In the genomic region with DNA sequence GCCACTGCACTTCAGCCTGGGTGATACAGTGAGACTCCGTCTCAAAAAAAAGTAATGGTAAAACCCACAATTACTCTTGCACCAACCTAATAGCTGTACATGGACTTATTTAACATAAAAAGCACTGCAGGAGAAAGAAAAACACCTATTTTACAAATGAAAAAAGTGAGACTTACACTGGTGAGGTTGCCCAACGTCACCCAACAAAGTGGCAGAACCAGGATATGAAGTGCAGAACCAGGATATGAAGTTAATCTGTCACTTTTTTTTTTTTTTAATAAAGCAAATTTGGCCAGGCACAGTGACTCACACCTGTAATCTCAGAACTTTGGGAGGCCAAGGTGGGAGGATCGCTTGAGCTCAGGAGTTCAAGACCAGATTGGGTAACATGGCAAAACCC, we compare ENCODE assay signal across 26 cellular contexts. TPM values are rescaled to one million over a fixed set of nuclear protein-coding genes. Genes with fewer than 3 reads are reported as not detected.
DNase-seq lines count a peak whose midpoint lies in the region; ATAC-seq and TF ChIP-seq lines count a peak whose summit lies in the region.
"Had no signal": no experiment of that assay in that cellular context is flagged by ENCODE, and none has a peak within 500 bp of the region (broad histone marks: within the 10 kb centered on the region; RNA-seq: fewer than 3 reads in every experiment).

No MANE protein-coding gene starts in this region.

- no peaks in the 10 kb centered on the region for H3K36me3 Mint-ChIP-seq in stimulated activated naive CD8-positive, alpha-beta T cell treated with anti-CD3 and anti-CD28 coated beads, Interleukin-15, Interleukin-2, amounts not matched to agents 100 ng/mL and 50 ng/mL, for 24 hours (ENCODE audit: low read depth)
- H3K36me3 Mint-ChIP-seq in T-helper 17 cell (ENCODE audit: low read depth), result peaks cover 2% of the 10 kb centered on the region
- no peaks in the 10 kb centered on the region for H3K36me3 Mint-ChIP-seq in activated naive CD8-positive, alpha-beta T cell treated with anti-CD3 and anti-CD28 coated beads, Interleukin-2, amount 50 U/mL, for 24 hours (ENCODE audit: low read depth)
- H3K36me3 Mint-ChIP-seq: IgD-negative memory B cell; naive B cell; stimulated activated memory B cell treated with anti-CD40 and anti-IgM and Interleukin-4, amounts not matched to agents 10 μg/mL and 1 μg/mL and 100 μg/mL, for 72 hours; type B pancreatic cell had no signal

- peak overlapping the region; percentile 94 for H3K27ac Mint-ChIP-seq in stimulated activated naive CD8-positive, alpha-beta T cell treated with anti-CD3 and anti-CD28 coated beads, Interleukin-15, Interleukin-2, amounts not matched to agents 100 ng/mL and 50 ng/mL, for 24 hours
- H3K27ac Mint-ChIP-seq in stimulated activated naive CD8-positive, alpha-beta T cell treated with anti-CD3 and anti-CD28 coated beads, Interleukin-15, amount 100 ng/mL, for 72 hours, result no peak overlapping the region
- H3K27ac Mint-ChIP-seq in T-helper 17 cell, result peak overlapping the region; percentile 100
- peak overlapping the region; percentile 88 for H3K27ac Mint-ChIP-seq in activated naive CD8-positive, alpha-beta T cell treated with anti-CD3 and anti-CD28 coated beads, Interleukin-2, amount 50 U/mL, for 24 hours
- H3K27ac Mint-ChIP-seq: GM23338, type B pancreatic cell had no signal

- no peaks in the 10 kb centered on the region for H3K27me3 Mint-ChIP-seq in stimulated activated naive CD8-positive, alpha-beta T cell treated with anti-CD3 and anti-CD28 coated beads, Interleukin-15, Interleukin-2, amounts not matched to agents 100 ng/mL and 50 ng/mL, for 24 hours
- no peaks in the 10 kb centered on the region for H3K27me3 Mint-ChIP-seq in stimulated activated naive CD8-positive, alpha-beta T cell treated with anti-CD3 and anti-CD28 coated beads, Interleukin-15, amount 100 ng/mL, for 72 hours
- no peaks in the 10 kb centered on the region for H3K27me3 Mint-ChIP-seq in T-helper 17 cell
- no peaks in the 10 kb centered on the region for H3K27me3 Mint-ChIP-seq in activated naive CD8-positive, alpha-beta T cell treated with anti-CD3 and anti-CD28 coated beads, Interleukin-2, amount 50 U/mL, for 24 hours
- H3K27me3 Mint-ChIP-seq: IgD-negative memory B cell; naive B cell; stimulated activated memory B cell treated with anti-CD40 and anti-IgM and Interleukin-4, amounts not matched to agents 10 μg/mL and 1 μg/mL and 100 μg/mL, for 72 hours; type B pancreatic cell had no signal

- no peak for TF ChIP-seq CTCF in GM20000 (IDR thresholded peaks at IDR 0.05; ENCODE audit: extremely low read depth, missing control alignments)

- H3K9me3 ChIP-seq in T-helper 17 cell (ENCODE audit: control insufficient read depth, low read length, poor library complexity, severe bottlenecking), result no peaks in the 10 kb centered on the region
- H3K9me3 ChIP-seq: gastroesophageal sphincter, lower lobe of right lung had no signal

- no peak overlapping the region for H3K4me3 Mint-ChIP-seq in stimulated activated naive CD8-positive, alpha-beta T cell treated with anti-CD3 and anti-CD28 coated beads, Interleukin-15, Interleukin-2, amounts not matched to agents 100 ng/mL and 50 ng/mL, for 24 hours
- H3K4me3 Mint-ChIP-seq in stimulated activated naive CD8-positive, alpha-beta T cell treated with anti-CD3 and anti-CD28 coated beads, Interleukin-15, amount 100 ng/mL, for 72 hours, result peak overlapping the region in 1 of 2 donors; percentile 57
- H3K4me3 Mint-ChIP-seq in T-helper 17 cell, result no peak overlapping the region
- H3K4me3 Mint-ChIP-seq in activated naive CD8-positive, alpha-beta T cell treated with anti-CD3 and anti-CD28 coated beads, Interleukin-2, amount 50 U/mL, for 24 hours, result no peak overlapping the region
- H3K4me3 Mint-ChIP-seq: GM23338; IgD-negative memory B cell; stimulated activated memory B cell treated with anti-CD40 and anti-IgM and Interleukin-4, amounts not matched to agents 10 μg/mL and 1 μg/mL and 100 μg/mL, for 72 hours; type B pancreatic cell had no signal

- H3K4me1 Mint-ChIP-seq in stimulated activated naive CD8-positive, alpha-beta T cell treated with anti-CD3 and anti-CD28 coated beads, Interleukin-15, Interleukin-2, amounts not matched to agents 100 ng/mL and 50 ng/mL, for 24 hours (ENCODE audit: low read depth), result peaks cover 86% of the 10 kb centered on the region
- peaks cover 88% of the 10 kb centered on the region for H3K4me1 Mint-ChIP-seq in stimulated activated naive CD8-positive, alpha-beta T cell treated with anti-CD3 and anti-CD28 coated beads, Interleukin-15, amount 100 ng/mL, for 72 hours
- H3K4me1 Mint-ChIP-seq in T-helper 17 cell, result peaks cover 57% of the 10 kb centered on the region
- H3K4me1 Mint-ChIP-seq in activated naive CD8-positive, alpha-beta T cell treated with anti-CD3 and anti-CD28 coated beads, Interleukin-2, amount 50 U/mL, for 24 hours, result peaks cover 89% of the 10 kb centered on the region
- H3K4me1 Mint-ChIP-seq: GM23338 had no signal

- H3K9me3 Mint-ChIP-seq in stimulated activated naive CD8-positive, alpha-beta T cell treated with anti-CD3 and anti-CD28 coated beads, Interleukin-15, Interleukin-2, amounts not matched to agents 100 ng/mL and 50 ng/mL, for 24 hours, result no peaks in the 10 kb centered on the region
- peaks cover 0 to 8% of the 10 kb centered on the region in 2 donors for H3K9me3 Mint-ChIP-seq in stimulated activated naive CD8-positive, alpha-beta T cell treated with anti-CD3 and anti-CD28 coated beads, Interleukin-15, amount 100 ng/mL, for 72 hours
- peaks cover 4% of the 10 kb centered on the region for H3K9me3 Mint-ChIP-seq in activated naive CD8-positive, alpha-beta T cell treated with anti-CD3 and anti-CD28 coated beads, Interleukin-2, amount 50 U/mL, for 24 hours
- H3K9me3 Mint-ChIP-seq: GM23338, type B pancreatic cell had no signal

- no peak for ATAC-seq in stimulated activated naive CD8-positive, alpha-beta T cell treated with anti-CD3 and anti-CD28 coated beads, Interleukin-15, amount 100 ng/mL, for 72 hours
- no peak for ATAC-seq in T-helper 17 cell
- no peak for ATAC-seq in activated naive CD8-positive, alpha-beta T cell treated with anti-CD3 and anti-CD28 coated beads, Interleukin-2, amount 50 U/mL, for 24 hours
- ATAC-seq in HG02973 (IDR thresholded peaks at IDR 0.05; ENCODE audit: unreplicated experiment), result no peak
- ATAC-seq in HG03175 (IDR thresholded peaks at IDR 0.05; ENCODE audit: unreplicated experiment), result no peak
- ATAC-seq: gastroesophageal sphincter; GM23338; lower lobe of right lung; stimulated activated memory B cell treated with anti-CD40 and anti-IgM and Interleukin-4, amounts not matched to agents 10 μg/mL and 1 μg/mL and 100 μg/mL, for 72 hours had no signal

- no peak for DNase-seq in stimulated activated naive CD8-positive, alpha-beta T cell treated with anti-CD3 and anti-CD28 coated beads, Interleukin-15, amount 100 ng/mL, for 72 hours
- no peak for DNase-seq in T-helper 17 cell
- no peak for DNase-seq in activated naive CD8-positive, alpha-beta T cell treated with anti-CD3 and anti-CD28 coated beads, Interleukin-2, amount 50 U/mL, for 24 hours
- DNase-seq in GM20000 (ENCODE audit: low spot score), result no peak
- no peak for DNase-seq in globus pallidus (ENCODE audit: low spot score)
- DNase-seq: activated CD4-positive, alpha-beta T cell treated with anti-CD3 and anti-CD28 coated beads, Interleukin-2, amount 50 U/mL, for 1 hour; activated gamma-delta T cell; Calu3; DMS79 treated with DMSO at 0.1 percent for 48 hours; lower lobe of right lung; midbrain; naive B cell; NCI-H1048; NCI-H446; NCI-H774; occipital lobe; SIG-M5; stimulated activated CD4-positive, alpha-beta T cell treated with anti-CD3 and anti-CD28 coated beads, Interleukin-4, amount 100 ng/mL, for 4 hours had no signal

RNA-seq across cellular contexts. Expression of gene STK17B, which starts 13.5 kb away (rescaled TPM):
- total RNA-seq in T-helper 17 cell, result 100 to 1,000 TPM; 417 to 460 TPM

Comparison
In these comparisons a context has a peak if more than half of its experiments do, and no peak if none do; other contexts are left out.
1. H3K27ac Mint-ChIP-seq: peak in stimulated activated naive CD8-positive, alpha-beta T cell treated with anti-CD3 and anti-CD28 coated beads, Interleukin-15, Interleukin-2, amounts not matched to agents 100 ng/mL and 50 ng/mL, for 24 hours (single experiment), T-helper 17 cell (single experiment) and activated naive CD8-positive, alpha-beta T cell treated with anti-CD3 and anti-CD28 coated beads, Interleukin-2, amount 50 U/mL, for 24 hours (single experiment); none in stimulated activated naive CD8-positive, alpha-beta T cell treated with anti-CD3 and anti-CD28 coated beads, Interleukin-15, amount 100 ng/mL, for 72 hours (0 of 2).